ENCODE assay signal across 16 cellular contexts in the genomic region with DNA sequence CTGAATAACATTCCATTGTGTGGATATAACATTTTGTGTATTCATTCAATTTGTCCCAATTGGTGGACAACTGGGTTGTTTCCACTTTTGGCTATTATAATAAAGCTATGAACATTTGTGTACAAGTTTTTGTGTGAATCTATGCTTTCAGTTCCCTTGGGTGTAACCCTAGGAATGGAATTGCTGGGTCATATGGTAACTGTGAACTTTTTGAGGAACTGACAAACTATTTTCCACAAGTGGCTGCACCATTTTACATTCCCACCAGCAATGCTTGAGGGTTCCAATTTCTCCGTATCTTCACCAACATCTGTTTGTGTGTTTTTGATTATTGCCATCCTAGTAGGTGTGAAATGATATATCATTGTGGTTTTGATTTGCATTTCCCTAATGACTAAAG. TPM values are rescaled to one million over a fixed set of nuclear protein-coding genes. Genes with fewer than 3 reads are reported as not detected.
DNase-seq lines count a peak whose midpoint lies in the region; ATAC-seq, FAIRE-seq and TF ChIP-seq lines count a peak whose summit lies in the region.
"Had no signal": no experiment of that assay in that cellular context is flagged by ENCODE, and none has a peak within 500 bp of the region (broad histone marks: within the 10 kb centered on the region; RNA-seq: fewer than 3 reads in every experiment).

No MANE protein-coding gene starts in this region.

- DNase-seq in GM18507 (ENCODE audit: extremely low spot score, insufficient read length, low read depth) (no peak), MV-4-11 (lab: John Stamatoyannopoulos, UW) (peak; percentile 73), K562 (ENCODE audit: extremely low read depth in 1 of 4, low spot score in 3 of 4) (no peak), SHP77 (lab: John Stamatoyannopoulos, UW) (no peak), right atrium auricular region (ENCODE audit: low spot score) (no peak), H4 (ENCODE audit: low spot score) (no peak)
- DNase-seq: DMS153, EL, MG63, NCI-H2107, NCI-H226, NCI-H526 treated with DMSO at 0.1 percent for 48 hours had no signal

- no peak for TF ChIP-seq RAD21 in K562 (CRISPR knock-in tag; conservative IDR thresholded peaks at IDR 0.05 in 1 of 2, IDR thresholded peaks at IDR 0.05 in 1 of 2)

- ATAC-seq in K562 (no peak), GM19328 (IDR thresholded peaks at IDR 0.05; ENCODE audit: unreplicated experiment) (no peak)

- H3K9ac ChIP-seq in K562 (ENCODE audit: insufficient read depth in 1 of 2, low read depth in 2 of 2, low read length in 2 of 2) (no peak overlapping the region), skeletal muscle tissue (ENCODE audit: low read depth in 1 of 3, low read length in 3 of 3) (no peak overlapping the region)
- H3K9ac ChIP-seq: KMS-11 had no signal

- no TSS peak for BruUV-seq in K562 (replicated peaks; lab: Mats Ljungman, UMichigan)

- H4K20me1 ChIP-seq in K562 (replicated peaks; ENCODE audit: control insufficient read depth, insufficient read depth, low read length) = no peaks in the 10 kb centered on the region

- CTCF ChIA-PET in K562 (lab: Yijun Ruan, JAX; ENCODE audit: low intra/inter-chr PET ratio) = no interaction called here

- H3K9me3 ChIP-seq in K562 (replicated peaks; ENCODE audit: control insufficient read depth, insufficient read depth, low read depth, low read length) (no peaks in the 10 kb centered on the region), skeletal muscle tissue (ENCODE audit: control insufficient read depth in 3 of 3, low read length in 3 of 3) (no peaks in the 10 kb centered on the region), right atrium auricular region (no peaks in the 10 kb centered on the region)
- H3K9me3 ChIP-seq: MG63 had no signal

- no peaks in the 10 kb centered on the region for H3K9me1 ChIP-seq in K562 (ENCODE audit: control insufficient read depth, insufficient read depth, low read length)

- TF ChIP-seq EP300 in K562 (IDR thresholded peaks at IDR 0.05; ENCODE audit: low read length) = no peak

- H2AFZ ChIP-seq in K562 (ENCODE audit: low read depth, low read length) = no peak overlapping the region

- FAIRE-seq in GM18507 (lab: Jason Lieb, UNC) (peak; percentile 56), K562 (lab: Jason Lieb, UNC) (no peak)

- peaks cover 2% of the 10 kb centered on the region; the same call in 1 of the 3 replicates for H3K79me2 ChIP-seq in K562 (ENCODE audit: control insufficient read depth, insufficient read depth, low read length)

- H3K4me2 ChIP-seq in K562 (ENCODE audit: insufficient read depth, low read length) = no peak overlapping the region
- H3K4me2 ChIP-seq: KMS-11 had no signal

- TF ChIP-seq CTCF in K562 (IDR thresholded peaks at IDR 0.05 in 2 of 3, conservative IDR thresholded peaks at IDR 0.05 in 1 of 3; ENCODE audit: insufficient read depth in 2 of 3, low read depth in 1 of 3, low read length in 3 of 3) = no peak
- no peak for TF ChIP-seq CTCF in right atrium auricular region (IDR thresholded peaks at IDR 0.05)

- H3K4me1 ChIP-seq in K562 (replicated peaks in 1 of 2; ENCODE audit: control insufficient read depth in 2 of 2, insufficient read depth in 2 of 2, low read length in 2 of 2) (no peaks in the 10 kb centered on the region; a peak in 3 of 5 replicates), skeletal muscle tissue (ENCODE audit: control insufficient read depth in 3 of 3, insufficient read depth in 3 of 3, low read length in 3 of 3) (peaks cover 43 to 54% (median 51%) of the 10 kb centered on the region in 3 donors), right atrium auricular region (no peaks in the 10 kb centered on the region)

- H3K27ac ChIP-seq in K562 (ENCODE audit: extremely low read depth, low read depth, low read length) = no peak overlapping the region
- H3K27ac ChIP-seq in skeletal muscle tissue (ENCODE audit: low read depth, low read length) = peak overlapping the region; percentile 14
- no peak overlapping the region for H3K27ac ChIP-seq in right atrium auricular region
- H3K27ac ChIP-seq: HL-60, KMS-11 had no signal

- intact Hi-C loops in K562 (cut with micrococcal nuclease) = no loop called here

- POLR2A ChIA-PET in K562 (lab: Yijun Ruan, JAX) = interaction anchor here (1.0 to 1.7 kb wide), 3 partner anchors 9 to 138 kb away, joined by 3 to 4 read pairs (median 3); a partner anchor contains a TSS

- H3K36me3 ChIP-seq in K562 (ENCODE audit: control insufficient read depth, insufficient read depth, low read length) (peaks cover 19% of the 10 kb centered on the region; the same call in 2 of the 3 replicates), skeletal muscle tissue (ENCODE audit: control insufficient read depth in 3 of 3, insufficient read depth in 3 of 3, low read length in 3 of 3) (peaks cover 0 to 4% (median 0%) of the 10 kb centered on the region in 3 donors), right atrium auricular region (peaks cover 2% of the 10 kb centered on the region)

- no peaks in the 10 kb centered on the region for H3K27me3 ChIP-seq in K562 (ENCODE audit: control insufficient read depth in 2 of 2, insufficient read depth in 2 of 2, low read length in 2 of 2)
- no peaks in the 10 kb centered on the region for H3K27me3 ChIP-seq in skeletal muscle tissue (ENCODE audit: control insufficient read depth in 3 of 3, insufficient read depth in 3 of 3, low read length in 3 of 3)
- no peaks in the 10 kb centered on the region for H3K27me3 ChIP-seq in right atrium auricular region
- H3K27me3 ChIP-seq: MG63 had no signal

- in situ Hi-C loops in K562 (cut with MboI) = no loop called here

- WGBS in K562 (ENCODE audit: insufficient coverage, low coverage, missing lambda C conversion rate) = 57% methylated on average over 1 of the region's 1 CpG

- TF ChIP-seq POLR2A in K562 (conservative IDR thresholded peaks at IDR 0.05) = no peak

- H3K4me3 ChIP-seq in K562 (no peak overlapping the region), skeletal muscle tissue (ENCODE audit: low read length in 3 of 3) (no peak overlapping the region), right atrium auricular region (no peak overlapping the region)
- H3K4me3 ChIP-seq: MG63 had no signal

RNA-seq across cellular contexts. Expression of a gene that starts 13.0 kb away (rescaled TPM):
- total RNA-seq in K562 (2011; cell fraction: chromatin; rRNA removed; ENCODE audit: low replicate concordance) = 98.6 and 135 TPM in 2 replicates
- total RNA-seq in K562 (2011; cell fraction: nucleolus; rRNA removed) = 109 and 111 TPM in 2 replicates
- 113 and 115 TPM in 2 replicates for total RNA-seq in K562 (2011; cell fraction: nucleoplasm; rRNA removed)
- 14.3 and 17.4 TPM in 2 replicates for total RNA-seq in K562 (2014; rRNA removed)
- 22.2 and 22.4 TPM in 2 replicates for total RNA-seq in K562 (2014; rRNA removed; fragmentation: Illumina TruSeq; extraction: Trizol)
- total RNA-seq in K562 (2015; rRNA removed; fragmentation: Illumina TruSeq; extraction: Trizol) = 23.0 and 25.3 TPM in 2 replicates
- total RNA-seq in K562 (2021) = 31.1 and 32.5 TPM in 2 replicates
- polyA plus RNA-seq in K562 (2011; rRNA removed) = 47.0 and 52.5 TPM in 2 replicates
- polyA plus RNA-seq in K562 (2011; cell fraction: cytosol; rRNA removed) = 49.0 and 53.0 TPM in 2 replicates
- polyA plus RNA-seq in K562 (2011; cell fraction: nucleus; rRNA removed) = 54.2 and 55.4 TPM in 2 replicates
- polyA plus RNA-seq in K562 (2012) = 22.1 and 29.4 TPM in 2 replicates
- polyA plus RNA-seq in K562 (2014; fragmentation: Illumina TruSeq; extraction: Trizol) = 40.3 and 44.3 TPM in 2 replicates
- polyA plus RNA-seq in K562 (2014; fragmentation: Nextera tagmentation; extraction: Ambion mirVana) = 1 to 10 TPM; 4.9 to 5.6 TPM
- polyA plus RNA-seq in K562 (2014; rRNA removed) = 27.4 and 34.7 TPM in 2 replicates
- 41.0 and 52.4 TPM in 2 replicates for polyA minus RNA-seq in K562 (2011; rRNA and poly(A)+ RNA removed)
- polyA minus RNA-seq in K562 (2011; cell fraction: cytosol; rRNA and poly(A)+ RNA removed) = 21.6 and 22.0 TPM in 2 replicates
- 19.3 and 28.1 TPM in 2 replicates for polyA minus RNA-seq in K562 (2011; cell fraction: nucleus; rRNA and poly(A)+ RNA removed)
- total RNA-seq in skeletal muscle tissue = 14.6 TPM
- 10 to 100 TPM; 20.0 to 33.3 TPM for total RNA-seq in right atrium auricular region
- 85.6 and 97.8 TPM in 2 replicates for total RNA-seq in H4 (2014; rRNA removed; shearing (Covaris generic))

RNA-seq across cellular contexts. Expression of a gene that starts 34.6 kb away (rescaled TPM):
- total RNA-seq in K562 (2011; cell fraction: chromatin; rRNA removed; ENCODE audit: low replicate concordance) = 73.4 and 85.5 TPM in 2 replicates
- total RNA-seq in K562 (2011; cell fraction: nucleolus; rRNA removed) = 47.0 and 47.5 TPM in 2 replicates
- total RNA-seq in K562 (2011; cell fraction: nucleoplasm; rRNA removed) = 50.0 and 50.4 TPM in 2 replicates
- total RNA-seq in K562 (2014; rRNA removed) (66.5 and 97.2 TPM in 2 replicates), K562 (2014; rRNA removed; fragmentation: Illumina TruSeq; extraction: Trizol) (82.7 and 85.9 TPM in 2 replicates), K562 (2015; rRNA removed; fragmentation: Illumina TruSeq; extraction: Trizol) (66.9 and 75.1 TPM in 2 replicates), K562 (2021) (85.1 and 92.0 TPM in 2 replicates), skeletal muscle tissue (28.2 TPM), right atrium auricular region (10 to 100 TPM; 16.5 to 28.4 TPM)
- polyA plus RNA-seq in K562 (2011; rRNA removed) (71.4 and 92.5 TPM in 2 replicates), K562 (2014; fragmentation: Illumina TruSeq; extraction: Trizol) (99.2 and 121 TPM in 2 replicates), K562 (2014; fragmentation: Nextera tagmentation; extraction: Ambion mirVana) (100 to 1,000 TPM; 149 to 186 TPM), K562 (2014; rRNA removed) (107 and 112 TPM in 2 replicates)
- 55.9 and 63.4 TPM in 2 replicates for polyA plus RNA-seq in K562 (2011; cell fraction: cytosol; rRNA removed)
- polyA plus RNA-seq in K562 (2011; cell fraction: nucleus; rRNA removed) = 51.0 and 63.3 TPM in 2 replicates
- polyA plus RNA-seq in K562 (2012) = 50.3 and 124 TPM in 2 replicates
- polyA minus RNA-seq in K562 (2011; rRNA and poly(A)+ RNA removed) = 32.7 and 39.5 TPM in 2 replicates
- 15.3 and 30.8 TPM in 2 replicates for polyA minus RNA-seq in K562 (2011; cell fraction: cytosol; rRNA and poly(A)+ RNA removed)
- polyA minus RNA-seq in K562 (2011; cell fraction: nucleus; rRNA and poly(A)+ RNA removed) = 19.4 and 30.4 TPM in 2 replicates
- total RNA-seq in H4 (2014; rRNA removed; shearing (Covaris generic)) = 99.6 and 119 TPM in 2 replicates

RNA-seq across cellular contexts. Expression of a gene that starts 34.8 kb away (rescaled TPM):
- total RNA-seq in K562 (2011; cell fraction: chromatin; rRNA removed; ENCODE audit: low replicate concordance) = 114 and 294 TPM in 2 replicates
- total RNA-seq in K562 (2011; cell fraction: nucleolus; rRNA removed) = 282 and 350 TPM in 2 replicates
- 189 and 209 TPM in 2 replicates for total RNA-seq in K562 (2011; cell fraction: nucleoplasm; rRNA removed)
- 445 and 447 TPM in 2 replicates for total RNA-seq in K562 (2014; rRNA removed)
- total RNA-seq in K562 (2014; rRNA removed; fragmentation: Illumina TruSeq; extraction: Trizol) = 245 and 293 TPM in 2 replicates
- total RNA-seq in K562 (2015; rRNA removed; fragmentation: Illumina TruSeq; extraction: Trizol) = 333 and 335 TPM in 2 replicates
- total RNA-seq in K562 (2021) = 345 and 377 TPM in 2 replicates
- 437 and 459 TPM in 2 replicates for polyA plus RNA-seq in K562 (2011; rRNA removed)
- 556 and 694 TPM in 2 replicates for polyA plus RNA-seq in K562 (2011; cell fraction: cytosol; rRNA removed)
- polyA plus RNA-seq in K562 (2011; cell fraction: nucleus; rRNA removed) = 446 and 452 TPM in 2 replicates
- polyA plus RNA-seq in K562 (2012) = 284 and 340 TPM in 2 replicates
- polyA plus RNA-seq in K562 (2014; fragmentation: Illumina TruSeq; extraction: Trizol) = 428 and 468 TPM in 2 replicates
- 100 to 1,000 TPM in 1 of 2 experiments, 10 to 100 TPM in 1; 73.6 to 123 TPM for polyA plus RNA-seq in K562 (2014; fragmentation: Nextera tagmentation; extraction: Ambion mirVana)
- polyA plus RNA-seq in K562 (2014; rRNA removed) = 449 and 464 TPM in 2 replicates
- 158 and 180 TPM in 2 replicates for polyA minus RNA-seq in K562 (2011; rRNA and poly(A)+ RNA removed)
- 115 and 128 TPM in 2 replicates for polyA minus RNA-seq in K562 (2011; cell fraction: cytosol; rRNA and poly(A)+ RNA removed)
- 169 and 221 TPM in 2 replicates for polyA minus RNA-seq in K562 (2011; cell fraction: nucleus; rRNA and poly(A)+ RNA removed)
- total RNA-seq in skeletal muscle tissue = 273 TPM
- 100 to 1,000 TPM; 160 to 183 TPM for total RNA-seq in right atrium auricular region
- total RNA-seq in H4 (2014; rRNA removed; shearing (Covaris generic)) = 486 and 563 TPM in 2 replicates

RNA-seq across cellular contexts. Expression of a gene that starts 54.1 kb away (rescaled TPM):
- 2.3 and 4.5 TPM in 2 replicates for total RNA-seq in K562 (2011; cell fraction: chromatin; rRNA removed; ENCODE audit: low replicate concordance)
- total RNA-seq in K562 (2011; cell fraction: nucleolus; rRNA removed) = 3.3 and 4.3 TPM in 2 replicates
- total RNA-seq in K562 (2011; cell fraction: nucleoplasm; rRNA removed) = 2.6 and 2.8 TPM in 2 replicates
- 5.1 and 7.3 TPM in 2 replicates for total RNA-seq in K562 (2014; rRNA removed)
- total RNA-seq in K562 (2014; rRNA removed; fragmentation: Illumina TruSeq; extraction: Trizol) = 1.5 and 1.6 TPM in 2 replicates
- total RNA-seq in K562 (2015; rRNA removed; fragmentation: Illumina TruSeq; extraction: Trizol) = 2.7 and 4.4 TPM in 2 replicates
- 4.1 and 6.4 TPM in 2 replicates for total RNA-seq in K562 (2021)
- 3.9 and 7.5 TPM in 2 replicates for polyA plus RNA-seq in K562 (2011; rRNA removed)
- 5.1 and 8.7 TPM in 2 replicates for polyA plus RNA-seq in K562 (2011; cell fraction: cytosol; rRNA removed)
- polyA plus RNA-seq in K562 (2011; cell fraction: nucleus; rRNA removed) = 8.0 and 10.0 TPM in 2 replicates
- 6.6 and 9.3 TPM in 2 replicates for polyA plus RNA-seq in K562 (2012)
- polyA plus RNA-seq in K562 (2014; fragmentation: Illumina TruSeq; extraction: Trizol) = 5.1 and 5.6 TPM in 2 replicates
- 1 to 10 TPM; 2.0 to 3.0 TPM for polyA plus RNA-seq in K562 (2014; fragmentation: Nextera tagmentation; extraction: Ambion mirVana)
- 4.4 and 4.7 TPM in 2 replicates for polyA plus RNA-seq in K562 (2014; rRNA removed)
- polyA minus RNA-seq in K562 (2011; rRNA and poly(A)+ RNA removed) = 2.0 and 5.6 TPM in 2 replicates
- polyA minus RNA-seq in K562 (2011; cell fraction: cytosol; rRNA and poly(A)+ RNA removed) = 1.6 and 10.2 TPM in 2 replicates
- 2.0 and 5.2 TPM in 2 replicates for polyA minus RNA-seq in K562 (2011; cell fraction: nucleus; rRNA and poly(A)+ RNA removed)
- total RNA-seq in skeletal muscle tissue = 7.8 TPM
- 1 to 10 TPM; 3.7 to 7.5 TPM for total RNA-seq in right atrium auricular region
- total RNA-seq in H4 (2014; rRNA removed; shearing (Covaris generic)) = not detected in 2 replicates

RNA-seq across cellular contexts. Expression of a gene that starts 55.2 kb away (rescaled TPM):
- total RNA-seq in K562 (2011; cell fraction: chromatin; rRNA removed; ENCODE audit: low replicate concordance) = 3.2 and 4.9 TPM in 2 replicates
- 1.8 and 2.7 TPM in 2 replicates for total RNA-seq in K562 (2011; cell fraction: nucleolus; rRNA removed)
- 1.8 and 2.6 TPM in 2 replicates for total RNA-seq in K562 (2011; cell fraction: nucleoplasm; rRNA removed)
- 0.04 and 0.27 TPM in 2 replicates for total RNA-seq in K562 (2014; rRNA removed)
- total RNA-seq in K562 (2014; rRNA removed; fragmentation: Illumina TruSeq; extraction: Trizol) = 0.29 and 0.35 TPM in 2 replicates
- total RNA-seq in K562 (2015; rRNA removed; fragmentation: Illumina TruSeq; extraction: Trizol) = 0.08 and 0.25 TPM in 2 replicates
- total RNA-seq in K562 (2021) = 0.84 and 1.2 TPM in 2 replicates
- polyA plus RNA-seq in K562 (2011; rRNA removed) = 0.39 and 0.95 TPM in 2 replicates
- polyA plus RNA-seq in K562 (2011; cell fraction: cytosol; rRNA removed) = 0.09 and 0.18 TPM in 2 replicates
- 2.1 and 3.7 TPM in 2 replicates for polyA plus RNA-seq in K562 (2011; cell fraction: nucleus; rRNA removed)
- 0.26 and 0.48 TPM in 2 replicates for polyA plus RNA-seq in K562 (2012)
- 0.45 and 0.46 TPM in 2 replicates for polyA plus RNA-seq in K562 (2014; fragmentation: Illumina TruSeq; extraction: Trizol)
- under 1 TPM; 0.08 to 0.11 TPM for polyA plus RNA-seq in K562 (2014; fragmentation: Nextera tagmentation; extraction: Ambion mirVana)
- 0.12 and 0.26 TPM in 2 replicates for polyA plus RNA-seq in K562 (2014; rRNA removed)
- 0.28 and 0.87 TPM in 2 replicates for polyA minus RNA-seq in K562 (2011; rRNA and poly(A)+ RNA removed)
- polyA minus RNA-seq in K562 (2011; cell fraction: cytosol; rRNA and poly(A)+ RNA removed) = not detected in 2 replicates
- polyA minus RNA-seq in K562 (2011; cell fraction: nucleus; rRNA and poly(A)+ RNA removed) = 1.2 and 1.8 TPM in 2 replicates
- 89.8 TPM for total RNA-seq in skeletal muscle tissue
- 100 to 1,000 TPM; 114 to 232 TPM for total RNA-seq in right atrium auricular region
- 72.4 and 88.1 TPM in 2 replicates for total RNA-seq in H4 (2014; rRNA removed; shearing (Covaris generic))
